ENCODE assay signal across 17 cellular contexts in the genomic region with DNA sequence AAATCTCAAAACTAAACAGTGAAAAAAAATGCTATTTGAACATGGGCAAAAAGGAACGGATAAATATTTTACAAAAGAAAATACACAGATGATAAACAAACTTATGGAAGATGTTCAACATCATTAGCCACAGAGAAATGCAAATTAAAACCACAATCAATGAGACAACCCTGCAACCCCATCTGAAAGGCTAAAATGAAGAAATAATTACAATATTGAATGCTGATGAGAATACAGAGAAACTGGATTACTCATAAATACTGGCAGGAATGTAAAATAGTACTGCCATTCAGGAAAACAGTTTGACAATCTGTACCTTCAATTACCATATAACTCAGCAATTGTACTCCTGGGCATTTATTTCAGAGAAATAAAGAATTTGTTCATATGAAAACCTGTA.
"Had no signal": no experiment of that assay in that cellular context is flagged by ENCODE, and none has a peak within 500 bp of the region (broad histone marks: within the 10 kb centered on the region; RNA-seq: fewer than 3 reads in every experiment).

No MANE protein-coding gene starts in this region.

- H3K36me3 ChIP-seq: cardiac muscle cell, gastroesophageal sphincter, heart left ventricle, prostate gland, vagina had no signal

- H3K4me3 ChIP-seq: cardiac muscle cell, gastroesophageal sphincter, heart left ventricle, prostate gland, skin epidermis, vagina had no signal

- H3K9me3 ChIP-seq: prostate gland, vagina had no signal

- ATAC-seq: activated CD4-positive, CD25-positive, alpha-beta regulatory T cell treated with anti-CD3 and anti-CD28 coated beads, Interleukin-2, amount 50 U/mL, for 24 hours; activated T-cell treated with anti-CD3 and anti-CD28 coated beads, Interleukin-2, amount 50 U/mL, for 4 hours; gastroesophageal sphincter; heart left ventricle; naive thymus-derived CD8-positive, alpha-beta T cell; right cardiac atrium; stimulated activated naive CD8-positive, alpha-beta T cell treated with anti-CD3 and anti-CD28 coated beads, Interleukin-15, amount 100 ng/mL, for 72 hours had no signal

- H3K27ac ChIP-seq: cardiac muscle cell, gastroesophageal sphincter, heart left ventricle, prostate gland, skin epidermis, vagina had no signal

- DNase-seq: activated CD4-positive, alpha-beta T cell treated with anti-CD3 and anti-CD28 coated beads, Interleukin-2, amount 10 ng/mL, durations not matched to agents 7 days and 5 days; activated CD8-positive, alpha-beta memory T cell treated with anti-CD3 and anti-CD28 coated beads, Interleukin-2, amount 50 U/mL, for 4 hours; activated naive CD4-positive, alpha-beta T cell treated with anti-CD3 and anti-CD28 coated beads for 36 hours; activated T-cell treated with anti-CD3 and anti-CD28 coated beads, Interleukin-2, amount 50 U/mL, for 4 hours; anterior cingulate cortex; effector CD8-positive, alpha-beta T cell; heart left ventricle; naive thymus-derived CD8-positive, alpha-beta T cell; right cardiac atrium; stimulated activated naive CD8-positive, alpha-beta T cell treated with anti-CD3 and anti-CD28 coated beads, Interleukin-15, amount 100 ng/mL, for 72 hours; trophoblast cell had no signal

- H3K4me1 ChIP-seq: gastroesophageal sphincter, heart left ventricle, prostate gland, vagina had no signal

- H3K27me3 ChIP-seq: cardiac muscle cell, gastroesophageal sphincter, heart left ventricle, vagina had no signal
